ENCODE assay signal across 8 cellular contexts in the genomic region with DNA sequence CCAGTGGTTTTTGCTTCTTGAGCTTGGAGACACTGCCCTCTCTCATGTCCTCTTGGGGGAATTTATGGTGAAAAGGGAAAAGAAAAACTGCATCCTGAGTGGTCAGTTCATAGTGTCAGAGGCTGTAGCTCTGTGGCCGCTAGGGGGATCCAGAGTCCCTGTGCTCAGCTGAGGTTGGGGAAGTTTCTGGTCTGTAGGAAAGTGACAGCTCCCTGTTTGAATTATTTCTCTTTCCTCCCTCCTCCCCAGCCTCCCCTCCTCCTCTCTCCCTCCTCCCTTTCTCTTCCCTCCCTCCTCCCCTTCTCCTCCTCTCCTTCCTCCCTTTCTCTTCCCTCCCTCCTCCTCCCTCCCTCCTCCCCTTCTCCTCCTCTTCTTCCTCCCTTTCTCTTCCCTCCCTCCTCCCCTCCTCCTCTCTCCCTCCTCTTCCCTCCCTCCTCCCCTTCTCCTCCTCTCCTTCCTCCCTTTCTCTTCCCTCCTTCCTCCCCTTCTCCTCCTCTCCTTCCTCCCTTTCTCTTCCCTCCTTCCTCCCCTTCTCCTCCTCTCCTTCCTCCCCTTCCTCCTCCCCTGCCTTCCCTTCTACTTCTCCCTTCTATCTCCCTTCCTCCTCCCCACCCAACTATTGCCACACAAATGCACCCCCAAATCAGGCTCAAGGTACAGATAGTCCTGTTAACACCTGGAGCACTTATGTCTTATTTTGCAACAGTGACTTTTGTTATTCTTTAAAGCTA.
DNase-seq lines count a peak whose midpoint lies in the region; ATAC-seq and TF ChIP-seq lines count a peak whose summit lies in the region.

No MANE protein-coding gene starts in this region.

- ATAC-seq in GM18867 (IDR thresholded peaks at IDR 0.05; ENCODE audit: unreplicated experiment) (peak; percentile 83), HG03520 (IDR thresholded peaks at IDR 0.05; ENCODE audit: unreplicated experiment) (peak; percentile 60), GM21390 (IDR thresholded peaks at IDR 0.05; ENCODE audit: unreplicated experiment) (no peak)

- no peak overlapping the region for H3K4me3 ChIP-seq in foreskin fibroblast (ENCODE audit: low read depth in 1 of 2, low read length in 2 of 2)
- no peak overlapping the region for H3K4me3 ChIP-seq in neutrophil (ENCODE audit: low read depth in 1 of 2, low read length in 1 of 2)

- H3K4me1 ChIP-seq in neutrophil (ENCODE audit: control insufficient read depth in 1 of 2, insufficient read depth in 1 of 2, low read depth in 1 of 2, low read length in 1 of 2): no peaks in the 10 kb centered on the region

- H3K36me3 ChIP-seq in neutrophil: no peaks in the 10 kb centered on the region

- H3K9me3 ChIP-seq in neutrophil: no peaks in the 10 kb centered on the region

- TF ChIP-seq CTCF in foreskin fibroblast (IDR thresholded peaks at IDR 0.05; ENCODE audit: low read depth, low read length) (peak; percentile 97), neutrophil (IDR thresholded peaks at IDR 0.05) (peak; percentile 33)

- no peak overlapping the region for H3K27ac ChIP-seq in neutrophil

- DNase-seq in Ammon's horn (ENCODE audit: low spot score) (peak; percentile 74), NCI-H69 (lab: John Stamatoyannopoulos, UW) (peak; percentile 86), foreskin fibroblast (peak; percentile 63 to 89)
- DNase-seq in activated CD8-positive, alpha-beta memory T cell treated with anti-CD3 and anti-CD28 coated beads for 48 hours (ENCODE audit: low read depth in 2 of 3, low spot score in 2 of 3): peak in 2 of 3 experiments; percentile 6 to 7

- peaks cover 53% of the 10 kb centered on the region for H3K27me3 ChIP-seq in neutrophil

Comparison
In these comparisons a context has a peak if more than half of its experiments do, and no peak if none do; other contexts are left out.
1. DNase-seq: peak in every context shown above with its lines; median percentile 86 in NCI-H69; 76 in foreskin fibroblast; 74 in Ammon's horn; 6 in activated CD8-positive, alpha-beta memory T cell treated with anti-CD3 and anti-CD28 coated beads for 48 hours.